ENCODE assay signal across 19 cellular contexts in the genomic region with DNA sequence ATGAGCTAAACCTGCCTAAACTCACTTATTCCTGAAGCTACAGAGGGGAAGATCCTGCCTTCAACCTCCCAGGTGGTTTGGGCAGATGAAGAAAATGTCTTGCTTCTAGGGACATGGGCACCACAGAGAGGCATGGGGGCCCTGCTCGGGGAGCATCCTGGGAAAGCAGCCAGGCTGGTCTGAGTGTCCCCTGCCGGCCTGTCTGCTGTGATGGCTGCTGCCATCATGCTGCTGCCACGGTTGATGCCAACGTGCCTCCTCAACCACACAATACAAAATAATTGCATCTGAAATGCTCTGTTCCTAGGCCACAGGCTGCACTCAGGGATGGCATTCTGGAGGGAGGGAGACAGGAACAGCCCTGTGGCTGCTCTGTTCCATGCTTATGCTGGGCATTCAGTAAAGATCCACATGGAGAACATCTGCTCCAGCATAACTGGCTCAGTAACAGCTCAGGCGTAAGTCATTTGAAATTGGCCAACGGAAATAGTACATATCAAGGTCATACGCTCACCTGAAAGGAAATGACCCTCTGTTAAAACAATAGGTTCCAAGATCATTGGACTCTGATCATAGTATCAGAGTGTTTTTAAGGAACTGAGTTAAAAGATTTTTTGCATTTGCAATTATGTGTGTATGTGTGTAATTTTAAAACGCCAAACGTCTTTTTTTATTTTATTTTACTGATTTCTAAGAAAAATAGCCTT.
"Had no signal": no experiment of that assay in that cellular context is flagged by ENCODE, and none has a peak within 500 bp of the region (broad histone marks: within the 10 kb centered on the region; RNA-seq: fewer than 3 reads in every experiment).

No MANE protein-coding gene starts in this region.

- ATAC-seq: activated T-cell treated with anti-CD3 and anti-CD28 coated beads, Interleukin-2, amount 50 U/mL, for 72 hours; stimulated activated memory B cell treated with anti-CD40 and anti-IgM and Interleukin-4, amounts not matched to agents 10 μg/mL and 1 μg/mL and 100 μg/mL, for 72 hours had no signal

- FAIRE-seq: islet of Langerhans had no signal

- H3K27ac ChIP-seq: ascending aorta, breast epithelium, esophagus squamous epithelium, sigmoid colon, testis, upper lobe of right lung, VCaP had no signal

- H3K27me3 ChIP-seq: ascending aorta, breast epithelium, esophagus squamous epithelium, sigmoid colon, spleen, testis, upper lobe of right lung had no signal

- H3K36me3 ChIP-seq: breast epithelium had no signal

- H3K9me3 ChIP-seq: ascending aorta, breast epithelium, esophagus squamous epithelium, sigmoid colon, spleen, testis, upper lobe of right lung had no signal

- H3K4me1 ChIP-seq: ascending aorta, breast epithelium, esophagus squamous epithelium, sigmoid colon, testis, upper lobe of right lung had no signal

- H3K4me3 ChIP-seq: ascending aorta, breast epithelium, esophagus squamous epithelium, sigmoid colon, spleen, testis, upper lobe of right lung had no signal

- DNase-seq: activated CD4-positive, alpha-beta T cell treated with anti-CD3 and anti-CD28 coated beads for 1 hour; activated CD4-positive, alpha-beta T cell treated with anti-CD3 and anti-CD28 coated beads, Interleukin-2, amount 50 U/mL, for 4 hours; activated effector memory CD4-positive, alpha-beta T cell treated with anti-CD3 and anti-CD28 coated beads, Interleukin-2, amount 50 U/mL, for 16 hours; activated naive CD4-positive, alpha-beta T cell treated with anti-CD3 and anti-CD28 coated beads, Interleukin-2, amount 50 U/mL, for 16 hours; activated T-cell treated with anti-CD3 and anti-CD28 coated beads, Interleukin-2, amount 50 U/mL, for 72 hours; effector memory CD4-positive, alpha-beta T cell; esophagus squamous epithelium; hippocampal formation; naive B cell; sigmoid colon; spleen; stimulated activated CD4-positive, alpha-beta T cell treated with anti-CD3 and anti-CD28 coated beads, Interleukin-4, amount 100 ng/mL, for 4 hours; testis; upper lobe of right lung had no signal
